Comparison of ENCODE assay signal across 8 cellular contexts in the genomic region with DNA sequence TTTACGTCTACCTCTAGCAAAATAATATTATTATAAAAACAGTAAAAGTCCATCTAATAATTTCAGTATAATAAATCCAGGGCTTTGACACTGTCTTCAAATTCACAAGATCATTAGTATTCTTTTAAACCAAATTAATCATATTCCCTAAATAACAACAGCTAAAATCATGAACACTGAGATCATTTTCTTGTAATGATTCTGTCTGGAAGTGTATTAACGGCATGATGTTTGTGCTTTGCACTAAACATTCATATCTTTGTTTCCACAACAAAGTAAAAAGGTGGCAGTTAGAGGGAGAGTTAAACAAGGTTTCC. TPM values are rescaled to one million over a fixed set of nuclear protein-coding genes. Genes with fewer than 3 reads are reported as not detected.
DNase-seq lines count a peak whose midpoint lies in the region; ATAC-seq and TF ChIP-seq lines count a peak whose summit lies in the region.

No MANE protein-coding gene starts in this region.

- WGBS in psoas muscle, 3 donors: 33 to 45% (median 42%) methylated on average over 2 of the region's 2 CpGs

- peak overlapping the region; percentile 93 for H3K27ac ChIP-seq in psoas muscle

- no peaks in the 10 kb centered on the region for H3K36me3 ChIP-seq in GM06990 (ENCODE audit: control insufficient read depth, insufficient read depth, low read length)
- H3K36me3 ChIP-seq in psoas muscle (ENCODE audit: insufficient read depth in 1 of 2, low read depth in 1 of 2): no peaks in the 10 kb centered on the region

- peaks cover 47% of the 10 kb centered on the region for H3K4me1 ChIP-seq in psoas muscle

- H3K4me3 ChIP-seq in GM06990 (replicated peaks; ENCODE audit: low read depth, low read length) (peak overlapping the region; percentile 87), fibroblast of mammary gland (ENCODE audit: control insufficient read depth, low read depth, low read length) (peak overlapping the region; percentile 64), psoas muscle (peak overlapping the region; percentile 76)

- H3K27me3 ChIP-seq in GM06990 (replicated peaks; ENCODE audit: control insufficient read depth, insufficient read depth, low read length) (no peaks in the 10 kb centered on the region), psoas muscle (ENCODE audit: insufficient read depth in 3 of 3, low read length in 2 of 3) (no peaks in the 10 kb centered on the region)

- H3K27me3 Mint-ChIP-seq in T-cell: no peaks in the 10 kb centered on the region

- peaks cover 53 to 68% (median 64%) of the 10 kb centered on the region in 3 donors for H3K4me1 Mint-ChIP-seq in T-cell

- CTCF ChIA-PET in T-cell (lab: Charles Lee): interaction anchor here (0.6 to 3.4 kb wide), 7 partner anchors 15 to 83 kb away, joined by 3 to 16 read pairs (median 3); no protein-coding TSS in a partner anchor

- intact Hi-C loops in psoas muscle (cut with DNase I) (loop anchor here (2.0 to 5.0 kb wide), 2 partner anchors 19 to 39 kb away; partner anchors contain the start of gene HIVEP2 (in 1 of the 2)), posterior vena cava (cut with DNase I) (no loop called here), sciatic nerve (cut with DNase I) (no loop called here)

- H3K9me3 Mint-ChIP-seq in T-cell: no peaks in the 10 kb centered on the region

- TF ChIP-seq POLR2A in erythroblast (IDR thresholded peaks at IDR 0.05; ENCODE audit: low read length): no peak

- DNase-seq in GM06990 (ENCODE audit: extremely low read depth, insufficient read length): no peak
- DNase-seq in T-cell: no peak
- DNase-seq in fibroblast of mammary gland (ENCODE audit: low read depth): no peak
- no peak for DNase-seq in psoas muscle
- no peak for DNase-seq in posterior vena cava (ENCODE audit: low spot score)
- no peak for DNase-seq in erythroblast (lab: John Stamatoyannopoulos, UW)
- DNase-seq in sciatic nerve (ENCODE audit: low spot score): no peak

- no peaks in the 10 kb centered on the region for H3K9me3 ChIP-seq in psoas muscle

- POLR2A ChIA-PET in T-cell (lab: Charles Lee): interaction anchor here (0.6 to 2.4 kb wide), 17 partner anchors 8 to 144 kb away, joined by 3 to 16 read pairs (median 4); partner anchors contain the start of gene HIVEP2 (in 1 of the 2)

- no peak for TF ChIP-seq CTCF in GM06990 (IDR thresholded peaks at IDR 0.05; ENCODE audit: insufficient read depth, low read length, poor library complexity, severe bottlenecking)
- no peak for TF ChIP-seq CTCF in fibroblast of mammary gland (conservative IDR thresholded peaks at IDR 0.05; ENCODE audit: control insufficient read depth, insufficient read depth, low read depth, low read length)
- no peak for TF ChIP-seq CTCF in psoas muscle (IDR thresholded peaks at IDR 0.05)

- ATAC-seq in T-cell (replicated peaks in 1 of 4): peak in 1 of 4 experiments; percentile 48
- ATAC-seq in psoas muscle: peak in 2 of 4 donors; percentile 1 to 13
- ATAC-seq in HG02588 (IDR thresholded peaks at IDR 0.05; ENCODE audit: unreplicated experiment): no peak
- ATAC-seq in sciatic nerve: no peak

- peak overlapping the region; percentile 88 to 96 (median 91) for H3K4me3 Mint-ChIP-seq in T-cell

- peaks cover 4% of the 10 kb centered on the region for H3K36me3 Mint-ChIP-seq in T-cell

- peak overlapping the region; percentile 95 to 98 for H3K27ac Mint-ChIP-seq in T-cell

RNA-seq across cellular contexts. Expression of gene HIVEP2, which starts 18.8 kb away (rescaled TPM):
- total RNA-seq in T-cell (10 to 100 TPM; 71.4 to 81.4 (median 75.2) TPM), psoas muscle (10 to 100 TPM; 22.6 to 39.7 (median 29.0) TPM), posterior vena cava (10 to 100 TPM; 28.4 to 30.8 TPM), sciatic nerve (32.0 TPM)
- 10 to 100 TPM in 1 of 3 donors, 1 to 10 TPM in 2; 6.2 to 15.1 (median 6.3) TPM for polyA plus RNA-seq in psoas muscle

Comparison
In these comparisons a context has a peak if more than half of its experiments do, and no peak if none do; other contexts are left out.
1. intact Hi-C loops: an anchor here in psoas muscle (2.0 to 5.0 kb wide); none called in posterior vena cava and sciatic nerve.